8 cellular contexts compared by ENCODE assay signal in genomic region chr1:151254217-151255213, GRCh38. TPM values are rescaled to one million over a fixed set of nuclear protein-coding genes. Genes with fewer than 3 reads are reported as not detected.
DNase-seq lines count a peak whose midpoint lies in the region; ATAC-seq, FAIRE-seq and TF ChIP-seq lines count a peak whose summit lies in the region.

Gene PSMD4, plus strand, starts transcription at chr1:151254734. Its CDS starts 49 bp downstream, at chr1:151254783.

- peak; percentile 96 for FAIRE-seq in HepG2 (lab: Jason Lieb, UNC)

- H3K9me3 ChIP-seq in HepG2 (ENCODE audit: low read length) = no peaks in the 10 kb centered on the region

- H3K36me3 ChIP-seq in HepG2 (replicated peaks in 1 of 2; ENCODE audit: control insufficient read depth in 1 of 2, insufficient read depth in 2 of 2, low read length in 2 of 2) = peaks cover 0 to 3% of the 10 kb centered on the region in 2 experiments; a peak in 1 of 5 replicates

- peak within 1 kb of the TSS; percentile 86 for H3K27ac ChIP-seq in HepG2 (ENCODE audit: extremely low read length, insufficient read depth, low read length)

- intact Hi-C loops in HepG2 (cut with micrococcal nuclease; ENCODE audit: unreplicated experiment) = loop anchor here (1.0 to 2.0 kb wide), 2 partner anchors 11 to 26 kb away; no protein-coding TSS in a partner anchor

- no peak for TF ChIP-seq CTCF in HepG2 (CRISPR knock-in tag; IDR thresholded peaks at IDR 0.05)

- H3K27me3 ChIP-seq in HepG2 (ENCODE audit: control insufficient read depth in 1 of 2, insufficient read depth in 2 of 2, low read length in 2 of 2) = no peaks in the 10 kb centered on the region; a peak in 1 of 5 replicates

- POLR2A ChIA-PET in HepG2 (lab: Yijun Ruan, JAX) = interaction anchor here (0.7 to 5.9 kb wide), 18 partner anchors 9 to 270 kb away, joined by 3 to 71 read pairs (median 5); partner anchors contain the start of genes VPS72 and ZNF687

- peaks cover 41% of the 10 kb centered on the region for H3K79me2 ChIP-seq in HepG2 (ENCODE audit: insufficient read depth, low read length)

- WGBS in HepG2 (ENCODE audit: low lambda C conversion rate) = 10% methylated on average over 47 of the region's 56 CpGs

- H3K9ac ChIP-seq in HepG2 (ENCODE audit: insufficient read depth, low read depth, low read length) = peak within 1 kb of the TSS; percentile 90

- BruUV-seq in HepG2 (replicated peaks; lab: Mats Ljungman, UMichigan) = TSS peak; percentile 88

- in situ Hi-C loops in HepG2 (cut with HindIII; ENCODE audit: extremely low pct_ligation_motif_present, low pct_unique_long_range_greater_than_20kb) = no loop called here

- peaks cover 34% of the 10 kb centered on the region for H3K4me1 ChIP-seq in HepG2 (ENCODE audit: insufficient read depth, low read length)

- H3K4me2 ChIP-seq in HepG2 (ENCODE audit: low read depth, low read length) = peak within 1 kb of the TSS; percentile 90

- peak within 1 kb of the TSS; percentile 49 for H2AFZ ChIP-seq in HepG2 (ENCODE audit: low read length)

- TF ChIP-seq RAD21 in HepG2 (CRISPR knock-in tag; IDR thresholded peaks at IDR 0.05) = no peak

- TF ChIP-seq EP300 in HepG2 (IDR thresholded peaks at IDR 0.05; ENCODE audit: low read depth in 2 of 2, low read length in 2 of 2) = no peak
- no peak for TF ChIP-seq EP300 in HepG2 (CRISPR knock-in tag; IDR thresholded peaks at IDR 0.05; ENCODE audit: borderline replicate concordance)

- peak; percentile 91 to 96 for TF ChIP-seq POLR2A in HepG2 (IDR thresholded peaks at IDR 0.05; ENCODE audit: insufficient read depth in 1 of 2, low read depth in 2 of 2, low read length in 2 of 2)

- peak within 1 kb of the TSS; percentile 67 to 90 (median 86) for H3K4me3 ChIP-seq in HepG2 (replicated peaks in 1 of 3; ENCODE audit: insufficient read depth in 1 of 3, low read depth in 2 of 3, low read length in 3 of 3)

- peak; percentile 98 for ATAC-seq in GM19372 (IDR thresholded peaks at IDR 0.05; ENCODE audit: low read depth, unreplicated experiment)
- ATAC-seq in HG03558 (IDR thresholded peaks at IDR 0.05; ENCODE audit: extremely low read depth, unreplicated experiment) = peak; percentile 76
- ATAC-seq in HepG2 = peak; percentile 96

- DNase-seq in C1 segment of cervical spinal cord (lab: John Stamatoyannopoulos, UW) (peak; percentile 66 to 95 (median 93)), NCI-H774 (lab: John Stamatoyannopoulos, UW) (peak; percentile 98), dermis microvascular lymphatic vessel endothelial cell (ENCODE audit: low read depth in 2 of 2) (peak; percentile 93 to 98), HepG2 (ENCODE audit: low spot score) (peak; percentile 94)
- peak; percentile 90 to 92 for DNase-seq in activated CD4-positive, alpha-beta T cell treated with anti-CD3 and anti-CD28 coated beads, Interleukin-2, amount 50 U/mL, for 4 hours
- DNase-seq in stimulated activated CD4-positive, alpha-beta T cell treated with anti-CD3 and anti-CD28 coated beads, Interleukin-4, amount 100 ng/mL, for 1 hour = peak; percentile 90

- H4K20me1 ChIP-seq in HepG2 (ENCODE audit: insufficient read depth, low read length) = no peaks in the 10 kb centered on the region

- CTCF ChIA-PET in HepG2 (lab: Yijun Ruan, JAX; ENCODE audit: low intra/inter-chr PET ratio, low total read pairs) = no interaction called here

TF ChIP-seq in HepG2, 621 proteins besides CTCF, POLR2A, EP300 and RAD21 (continues in another document):
- TF ChIP-seq ZNF446 (CRISPR knock-in tag; IDR thresholded peaks at IDR 0.05) = 0 out of 2 replicates have a peak, but pooled peaks have one; percentile 32
- peak; percentile 64; the same call in 1 of the 2 replicates for TF ChIP-seq CHD4 (IDR thresholded peaks at IDR 0.05; ENCODE audit: borderline replicate concordance, low read length)
- peak; percentile 59; the same call in 1 of the 2 replicates for TF ChIP-seq SPEN (CRISPR knock-in tag; IDR thresholded peaks at IDR 0.05; ENCODE audit: low read depth)
- TF ChIP-seq ZMYM3 (CRISPR knock-in tag; IDR thresholded peaks at IDR 0.05) = peak; percentile 92
- peak; percentile 34; the same call in 1 of the 2 replicates for TF ChIP-seq ZC3H13 (CRISPR knock-in tag; IDR thresholded peaks at IDR 0.05)
- TF ChIP-seq IRF2 (CRISPR knock-in tag; IDR thresholded peaks at IDR 0.05) = peak; percentile 71
- TF ChIP-seq KAT7 (CRISPR knock-in tag; IDR thresholded peaks at IDR 0.05; ENCODE audit: borderline replicate concordance) = peak; percentile 57; the same call in 1 of the 2 replicates
- no peak for TF ChIP-seq ZBTB25 (CRISPR knock-in tag; IDR thresholded peaks at IDR 0.05)
- TF ChIP-seq KLF16 (CRISPR knock-in tag; IDR thresholded peaks at IDR 0.05) = peak in 1 of 2 experiments; percentile 58; a peak in 2 of 4 replicates
- TF ChIP-seq NFIC (IDR thresholded peaks at IDR 0.05; ENCODE audit: low read length) = 0 out of 2 replicates have a peak, but pooled peaks have one; percentile 38
- TF ChIP-seq SNAPC2 (CRISPR knock-in tag; IDR thresholded peaks at IDR 0.05) = no peak
- TF ChIP-seq NCOA5 (CRISPR knock-in tag; IDR thresholded peaks at IDR 0.05) = no peak
- TF ChIP-seq FOXM1 (CRISPR knock-in tag; IDR thresholded peaks at IDR 0.05) = no peak
- TF ChIP-seq ARID2 (CRISPR knock-in tag; IDR thresholded peaks at IDR 0.05; ENCODE audit: borderline replicate concordance) = 0 out of 2 replicates have a peak, but pooled peaks have one; percentile 18
- TF ChIP-seq SIN3A (IDR thresholded peaks at IDR 0.05; ENCODE audit: borderline replicate concordance, low read depth, low read length) = peak; percentile 75; the same call in 1 of the 2 replicates
- no peak for TF ChIP-seq IKZF4 (CRISPR knock-in tag; IDR thresholded peaks at IDR 0.05; ENCODE audit: borderline replicate concordance, low read depth, not compliant biosample characterization)
- TF ChIP-seq HNRNPH1 (optimal IDR thresholded peaks at IDR 0.05; ENCODE audit: low read depth, low read length) = peak; percentile 84
- peak; percentile 67; the same call in 1 of the 2 replicates for TF ChIP-seq ZNF772 (CRISPR knock-in tag; IDR thresholded peaks at IDR 0.05)
- TF ChIP-seq DR1 (CRISPR knock-in tag; IDR thresholded peaks at IDR 0.05) = peak; percentile 28
- peak; percentile 64; the same call in 1 of the 2 replicates for TF ChIP-seq TFDP2 (CRISPR knock-in tag; IDR thresholded peaks at IDR 0.05)

RNA-seq across cellular contexts. Expression of gene PSMD4, which starts in this region (rescaled TPM):
- 192 and 200 TPM in 2 replicates for total RNA-seq in dermis microvascular lymphatic vessel endothelial cell
- 243 and 320 TPM in 2 replicates for total RNA-seq in HepG2 (2016; rRNA removed; fragmentation: Illumina TruSeq; extraction: Trizol)
- 97.9 and 99.1 TPM in 2 replicates for total RNA-seq in HepG2 (2016; cell fraction: cytosol; rRNA removed; fragmentation: Illumina TruSeq; extraction: Trizol; ENCODE audit: low read depth)
- total RNA-seq in HepG2 (2016; cell fraction: insoluble cytoplasmic fraction; rRNA removed; fragmentation: Illumina TruSeq; extraction: Trizol) = 248 and 329 TPM in 2 replicates
- 108 and 110 TPM in 2 replicates for total RNA-seq in HepG2 (2016; cell fraction: membrane; rRNA removed; fragmentation: Illumina TruSeq; extraction: Trizol)
- 101 TPM in 2 replicates for total RNA-seq in HepG2 (2016; cell fraction: nucleus; rRNA removed; fragmentation: Illumina TruSeq; extraction: Trizol)
- polyA plus RNA-seq in HepG2 (2011; rRNA removed) = 174 and 194 TPM in 2 replicates
- polyA plus RNA-seq in HepG2 (2011; cell fraction: cytosol; rRNA removed) = 235 and 265 TPM in 2 replicates
- 94.5 and 113 TPM in 2 replicates for polyA plus RNA-seq in HepG2 (2011; cell fraction: nucleus; rRNA removed)
- 151 and 156 TPM in 2 replicates for polyA plus RNA-seq in HepG2 (2012)
- polyA plus RNA-seq in HepG2 (2016; cell fraction: cytosol; fragmentation: Illumina TruSeq; extraction: Trizol; ENCODE audit: low read depth) = 64.7 and 68.2 TPM in 2 replicates
- 215 and 240 TPM in 2 replicates for polyA plus RNA-seq in HepG2 (2016; cell fraction: insoluble cytoplasmic fraction; fragmentation: Illumina TruSeq; extraction: Trizol; ENCODE audit: low read depth)
- polyA plus RNA-seq in HepG2 (2016; cell fraction: membrane; fragmentation: Illumina TruSeq; extraction: Trizol; ENCODE audit: low read depth) = 61.2 and 68.2 TPM in 2 replicates
- polyA plus RNA-seq in HepG2 (2016; cell fraction: nucleus; fragmentation: Illumina TruSeq; extraction: Trizol; ENCODE audit: insufficient read depth, low read depth) = 167 and 175 TPM in 2 replicates
- polyA minus RNA-seq in HepG2 (2011; rRNA and poly(A)+ RNA removed; ENCODE audit: low replicate concordance) = 154 and 325 TPM in 2 replicates
- polyA minus RNA-seq in HepG2 (2011; cell fraction: cytosol; rRNA and poly(A)+ RNA removed) = 62.2 and 71.6 TPM in 2 replicates
- 41.6 and 53.0 TPM in 2 replicates for polyA minus RNA-seq in HepG2 (2011; cell fraction: nucleus; rRNA and poly(A)+ RNA removed)

Comparison
In these comparisons a context has a peak if more than half of its experiments do, and no peak if none do; other contexts are left out.
1. Peak in every context shown above with its lines: DNase-seq, ATAC-seq, H3K4me3 ChIP-seq and H3K27ac ChIP-seq.